31 cellular contexts compared by ENCODE assay signal in the genomic region with DNA sequence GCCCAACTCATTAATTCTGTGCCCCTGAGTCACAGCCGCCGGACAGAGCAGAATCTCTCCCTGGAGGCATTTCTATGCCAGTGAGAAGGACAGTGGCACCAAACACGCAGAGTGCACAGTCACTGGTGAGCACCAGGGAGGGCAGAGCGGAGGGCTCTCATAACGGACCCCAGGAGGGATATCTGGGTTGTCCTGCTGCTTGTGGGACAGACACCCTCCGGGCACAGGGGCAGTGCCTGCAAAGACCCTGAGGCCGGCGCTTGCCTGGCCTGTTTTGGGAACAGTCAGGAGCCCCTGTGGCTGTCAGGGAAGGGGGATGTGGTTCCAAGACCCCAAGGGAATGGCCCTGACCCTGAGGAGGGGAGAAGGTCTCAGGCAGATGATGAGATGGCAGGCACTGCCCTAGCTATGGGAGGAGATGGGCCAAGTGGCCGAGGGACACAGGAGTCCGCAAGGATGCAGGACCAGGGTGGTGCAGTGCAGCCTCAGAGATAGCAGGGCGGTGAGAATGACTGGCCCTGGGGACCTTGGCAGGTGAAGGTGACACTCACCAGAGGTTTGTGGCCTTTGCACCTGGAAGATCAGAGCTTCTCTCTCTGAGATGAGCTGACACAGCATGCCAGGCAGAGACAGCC.
"Had no signal": no experiment of that assay in that cellular context is flagged by ENCODE, and none has a peak within 500 bp of the region (broad histone marks: within the 10 kb centered on the region; RNA-seq: fewer than 3 reads in every experiment).

No MANE protein-coding gene starts in this region.

- DNase-seq: activated B cell treated with CpG ODN at 0.5 μM for 24 hours; activated CD4-positive, alpha-beta T cell treated with anti-CD3 and anti-CD28 coated beads for 48 hours; activated CD4-positive, alpha-beta T cell treated with anti-CD3 and anti-CD28 coated beads, Interleukin-2, amount 50 U/mL, for 1 hour; activated CD4-positive, alpha-beta T cell treated with anti-CD3 and anti-CD28 coated beads, Interleukin-2, amount 50 U/mL, for 48 hours; activated CD8-positive, alpha-beta memory T cell treated with anti-CD3 and anti-CD28 coated beads for 24 hours; activated CD8-positive, alpha-beta T cell treated with anti-CD3 and anti-CD28 coated beads for 36 hours; activated effector memory CD4-positive, alpha-beta T cell treated with Interleukin-2 at 50 U/mL for 16 hours; activated gamma-delta T cell treated with Interleukin-2 at 50 U/mL for 16 hours; activated naive CD4-positive, alpha-beta T cell treated with anti-CD3 and anti-CD28 coated beads, Interleukin-2, amount 50 U/mL, for 16 hours; activated naive CD4-positive, alpha-beta T cell treated with Interleukin-2 at 50 U/mL for 16 hours; activated T-cell treated with anti-CD3 and anti-CD28 coated beads, Interleukin-2, amount 50 U/mL, for 4 hours; amniotic stem cell; anterior cingulate cortex; caudate nucleus; colonic mucosa; dorsolateral prefrontal cortex; effector memory CD4-positive, alpha-beta T cell; endodermal cell; foreskin keratinocyte; gastrocnemius medialis; glutamatergic neuron; T-helper 1 cell; T-helper 17 cell; T1000; WERI-Rb-1 had no signal

- H3K27ac ChIP-seq: brain microvascular endothelial cell, colonic mucosa, dorsolateral prefrontal cortex, foreskin keratinocyte, gastrocnemius medialis, WERI-Rb-1 had no signal

- H3K9me3 ChIP-seq: colonic mucosa, gastrocnemius medialis had no signal

- FAIRE-seq: astrocyte, bronchial epithelial cell had no signal

- ATAC-seq: activated CD4-positive, CD25-positive, alpha-beta regulatory T cell treated with anti-CD3 and anti-CD28 coated beads, Interleukin-2, amount 50 U/mL, for 24 hours; activated CD8-positive, alpha-beta T cell treated with anti-CD3 and anti-CD28 coated beads for 36 hours; activated T-cell treated with anti-CD3 and anti-CD28 coated beads, Interleukin-2, amount 50 U/mL, for 4 hours; activated T-helper 17 cell treated with anti-CD3 and anti-CD28 coated beads, Interleukin-2, amount 50 U/mL, for 72 hours; esophagus mucosa; foreskin keratinocyte; gastrocnemius medialis; T-helper 17 cell had no signal

- H3K4me1 ChIP-seq: colonic mucosa, foreskin keratinocyte, gastrocnemius medialis had no signal

- H3K27me3 ChIP-seq: brain microvascular endothelial cell, colonic mucosa, foreskin keratinocyte had no signal

- H3K36me3 ChIP-seq: brain microvascular endothelial cell, colonic mucosa, gastrocnemius medialis, WERI-Rb-1 had no signal

- H3K4me3 ChIP-seq: colonic mucosa, dorsolateral prefrontal cortex, gastrocnemius medialis had no signal
